9 cellular contexts compared by ENCODE assay signal in genomic region chr4:185134176-185134869, GRCh38. TPM values are rescaled to one million over a fixed set of nuclear protein-coding genes. Genes with fewer than 3 reads are reported as not detected.
A peak's percentile ranks its signal among the peaks of the same experiment; 100 is the strongest.
DNase-seq lines count a peak whose midpoint lies in the region; ATAC-seq and TF ChIP-seq lines count a peak whose summit lies in the region.
"Had no signal": no experiment of that assay in that cellular context is flagged by ENCODE, and none has a peak within 500 bp of the region (broad histone marks: within the 10 kb centered on the region; RNA-seq: fewer than 3 reads in every experiment).

No MANE protein-coding gene starts in this region.

- H3K4me3 ChIP-seq in heart left ventricle: no peak overlapping the region
- no peak overlapping the region for H3K4me3 ChIP-seq in gastrocnemius medialis

- in situ Hi-C loops in gastrocnemius medialis (cut with MboI; ENCODE audit: low sequenced_read_pairs in 4 of 4): loop anchor here in 3 of 4 donors (5.0 to 25.0 kb wide), 4 partner anchors 92 to 372 kb away; no protein-coding TSS in a partner anchor

- DNase-seq in NCI-H1417 (lab: John Stamatoyannopoulos, UW): peak; percentile 19 to 69 (median 38)
- no peak for DNase-seq in NCI-H1417 treated with DMSO at 0.1 percent for 48 hours (lab: John Stamatoyannopoulos, UW)
- DNase-seq in NCI-H1092 treated with DMSO at 0.1 percent for 48 hours (lab: John Stamatoyannopoulos, UW): peak; percentile 41
- no peak for DNase-seq in activated CD8-positive, alpha-beta T cell treated with anti-CD3 and anti-CD28 coated beads for 36 hours
- no peak for DNase-seq in heart left ventricle
- DNase-seq in gastrocnemius medialis: no peak
- no peak for DNase-seq in activated naive CD4-positive, alpha-beta T cell treated with anti-CD3 and anti-CD28 coated beads, Interleukin-2, amount 10 ng/mL, durations not matched to agents 7 days and 5 days

- CTCF ChIA-PET in activated CD8-positive, alpha-beta T cell treated with anti-CD3 and anti-CD28 coated beads for 36 hours (lab: Charles Lee): interaction anchor here (0.5 to 4.6 kb wide), 32 partner anchors 9 to 389 kb away, joined by 3 to 54 read pairs (median 4); partner anchors contain the start of gene SLC25A4
- CTCF ChIA-PET in activated naive CD4-positive, alpha-beta T cell treated with anti-CD3 and anti-CD28 coated beads, Interleukin-2, amount 10 ng/mL, durations not matched to agents 7 days and 5 days (lab: Charles Lee): interaction anchor here (0.7 to 3.3 kb wide), 16 partner anchors 9 to 270 kb away, joined by 3 to 21 read pairs (median 4); partner anchors contain the start of gene SLC25A4

- H3K9me3 ChIP-seq in heart left ventricle (no peaks in the 10 kb centered on the region), gastrocnemius medialis (no peaks in the 10 kb centered on the region)

- no peaks in the 10 kb centered on the region for H3K4me1 Mint-ChIP-seq in activated CD8-positive, alpha-beta T cell treated with anti-CD3 and anti-CD28 coated beads for 36 hours (ENCODE audit: low read depth)
- H3K4me1 Mint-ChIP-seq in activated naive CD4-positive, alpha-beta T cell treated with anti-CD3 and anti-CD28 coated beads, Interleukin-2, amount 10 ng/mL, durations not matched to agents 7 days and 5 days: no peaks in the 10 kb centered on the region

- peaks cover 12% of the 10 kb centered on the region for H3K27me3 Mint-ChIP-seq in activated CD8-positive, alpha-beta T cell treated with anti-CD3 and anti-CD28 coated beads for 36 hours
- H3K27me3 Mint-ChIP-seq in activated naive CD4-positive, alpha-beta T cell treated with anti-CD3 and anti-CD28 coated beads, Interleukin-2, amount 10 ng/mL, durations not matched to agents 7 days and 5 days: peaks cover 45% of the 10 kb centered on the region

- no peaks in the 10 kb centered on the region for H3K9me3 Mint-ChIP-seq in activated CD8-positive, alpha-beta T cell treated with anti-CD3 and anti-CD28 coated beads for 36 hours
- H3K9me3 Mint-ChIP-seq in activated naive CD4-positive, alpha-beta T cell treated with anti-CD3 and anti-CD28 coated beads, Interleukin-2, amount 10 ng/mL, durations not matched to agents 7 days and 5 days: no peaks in the 10 kb centered on the region
- H3K9me3 Mint-ChIP-seq: CD8-positive, alpha-beta memory T cell had no signal

- H3K27ac Mint-ChIP-seq in activated CD8-positive, alpha-beta T cell treated with anti-CD3 and anti-CD28 coated beads for 36 hours: no peak overlapping the region
- H3K27ac Mint-ChIP-seq in activated naive CD4-positive, alpha-beta T cell treated with anti-CD3 and anti-CD28 coated beads, Interleukin-2, amount 10 ng/mL, durations not matched to agents 7 days and 5 days: no peak overlapping the region
- H3K27ac Mint-ChIP-seq: CD8-positive, alpha-beta memory T cell had no signal

- TF ChIP-seq POLR2A in heart left ventricle (IDR thresholded peaks at IDR 0.05) (no peak), gastrocnemius medialis (IDR thresholded peaks at IDR 0.05) (no peak)

- POLR2A ChIA-PET in activated CD8-positive, alpha-beta T cell treated with anti-CD3 and anti-CD28 coated beads for 36 hours (lab: Charles Lee): no interaction called here

- no peaks in the 10 kb centered on the region for H3K36me3 Mint-ChIP-seq in activated CD8-positive, alpha-beta T cell treated with anti-CD3 and anti-CD28 coated beads for 36 hours (ENCODE audit: low read depth)
- H3K36me3 Mint-ChIP-seq in activated naive CD4-positive, alpha-beta T cell treated with anti-CD3 and anti-CD28 coated beads, Interleukin-2, amount 10 ng/mL, durations not matched to agents 7 days and 5 days: no peaks in the 10 kb centered on the region
- H3K36me3 Mint-ChIP-seq: CD8-positive, alpha-beta memory T cell had no signal

- 31 to 37% (median 34%) methylated on average over 3 of the region's 3 CpGs for WGBS in heart left ventricle, 4 donors

- ATAC-seq in GM21786 (IDR thresholded peaks at IDR 0.05; ENCODE audit: unreplicated experiment) (peak; percentile 65), heart left ventricle (peak in 3 of 4 donors; percentile 39 to 47 (median 43)), gastrocnemius medialis (peak; percentile 71 to 83)
- ATAC-seq in activated CD8-positive, alpha-beta T cell treated with anti-CD3 and anti-CD28 coated beads for 36 hours: peak; percentile 80

- H3K27me3 ChIP-seq in heart left ventricle: no peaks in the 10 kb centered on the region
- no peaks in the 10 kb centered on the region for H3K27me3 ChIP-seq in gastrocnemius medialis

- H3K4me1 ChIP-seq in heart left ventricle: peaks cover 0 to 23% (median 9%) of the 10 kb centered on the region in 12 donors
- peaks cover 1 to 11% of the 10 kb centered on the region in 2 donors for H3K4me1 ChIP-seq in gastrocnemius medialis

- intact Hi-C loops in activated CD8-positive, alpha-beta T cell treated with anti-CD3 and anti-CD28 coated beads for 36 hours (cut with micrococcal nuclease): loop anchor here (2.0 to 10.0 kb wide), 2 partner anchors 94 to 130 kb away; no protein-coding TSS in a partner anchor
- intact Hi-C loops in heart left ventricle (cut with DNase I) (loop anchor here in 9 of 10 donors (1.0 to 10.0 kb wide), 9 partner anchors 37 to 130 kb away; no protein-coding TSS in a partner anchor), gastrocnemius medialis (cut with DNase I; ENCODE audit: low total_unique reads) (loop anchor here (1.0 to 10.0 kb wide), 2 partner anchors 95 to 400 kb away; partner anchors contain the start of gene CENPU)

- H3K4me3 Mint-ChIP-seq in activated CD8-positive, alpha-beta T cell treated with anti-CD3 and anti-CD28 coated beads for 36 hours: no peak overlapping the region
- H3K4me3 Mint-ChIP-seq in activated naive CD4-positive, alpha-beta T cell treated with anti-CD3 and anti-CD28 coated beads, Interleukin-2, amount 10 ng/mL, durations not matched to agents 7 days and 5 days: no peak overlapping the region

- H3K36me3 ChIP-seq in heart left ventricle (no peaks in the 10 kb centered on the region), gastrocnemius medialis (no peaks in the 10 kb centered on the region)

- H3K27ac ChIP-seq in heart left ventricle: no peak overlapping the region
- H3K27ac ChIP-seq in gastrocnemius medialis: peak overlapping the region in 2 of 4 donors; percentile 35 to 44

- TF ChIP-seq CTCF in activated CD8-positive, alpha-beta T cell treated with anti-CD3 and anti-CD28 coated beads for 36 hours (IDR thresholded peaks at IDR 0.05): peak; percentile 80
- TF ChIP-seq CTCF in heart left ventricle (IDR thresholded peaks at IDR 0.05): peak; percentile 70 to 89 (median 80)
- peak; percentile 75 to 89 (median 77) for TF ChIP-seq CTCF in gastrocnemius medialis (IDR thresholded peaks at IDR 0.05 in 4 of 5, conservative IDR thresholded peaks at IDR 0.05 in 1 of 5)

RNA-seq across cellular contexts. Expression of gene SLC25A4, which starts 8.7 kb away (rescaled TPM):
- 1 to 10 TPM; 8.5 to 8.7 TPM for total RNA-seq in activated CD8-positive, alpha-beta T cell treated with anti-CD3 and anti-CD28 coated beads for 36 hours
- total RNA-seq in heart left ventricle: 1,000 to 10,000 TPM in 8 of 9 donors, 100 to 1,000 TPM in 1; 878 to 2,214 (median 1,547) TPM
- 1,000 to 10,000 TPM in 1 of 2 donors, 100 to 1,000 TPM in 1; 935 to 1,170 TPM for polyA plus RNA-seq in heart left ventricle
- total RNA-seq in gastrocnemius medialis: 100 to 1,000 TPM; 360 to 914 (median 389) TPM

Comparison
In these comparisons a context has a peak if more than half of its experiments do, and no peak if none do; other contexts are left out.
1. DNase-seq: peak in NCI-H1417 (3 of 3) and NCI-H1092 treated with DMSO at 0.1 percent for 48 hours (single experiment); none in NCI-H1417 treated with DMSO at 0.1 percent for 48 hours (single experiment), activated CD8-positive, alpha-beta T cell treated with anti-CD3 and anti-CD28 coated beads for 36 hours (single experiment), heart left ventricle (0 of 5), gastrocnemius medialis (0 of 2) and activated naive CD4-positive, alpha-beta T cell treated with anti-CD3 and anti-CD28 coated beads, Interleukin-2, amount 10 ng/mL, durations not matched to agents 7 days and 5 days (single experiment).
2. RNA of gene SLC25A4, which starts 8.7 kb away (total RNA-seq): 878 to 2,214 TPM in heart left ventricle and 360 to 914 TPM in gastrocnemius medialis; 8.5 to 8.7 TPM in activated CD8-positive, alpha-beta T cell treated with anti-CD3 and anti-CD28 coated beads for 36 hours; every median in the first group is over 10 times any median in the second.
3. Peak in every context shown above with its lines, with median percentiles within 50 percentile points of each other: ATAC-seq and CTCF ChIP-seq.